ENCODE assay signal across 15 cellular contexts in genomic region chr6:110560239-110561015, GRCh38.
DNase-seq lines count a peak whose midpoint lies in the region; ATAC-seq, FAIRE-seq and TF ChIP-seq lines count a peak whose summit lies in the region.
"Had no signal": no experiment of that assay in that cellular context is flagged by ENCODE, and none has a peak within 500 bp of the region (broad histone marks: within the 10 kb centered on the region; RNA-seq: fewer than 3 reads in every experiment).

No MANE protein-coding gene starts in this region.

- TF ChIP-seq CTCF in HepG2 (CRISPR knock-in tag; IDR thresholded peaks at IDR 0.05) (0 out of 2 replicates have a peak, but pooled peaks have one; percentile 6), right lobe of liver (IDR thresholded peaks at IDR 0.05) (no peak), glutamatergic neuron (IDR thresholded peaks at IDR 0.05; ENCODE audit: partially characterized antibody, unreplicated experiment) (no peak)

- FAIRE-seq in HepG2 (lab: Jason Lieb, UNC), result no peak

- no TSS peak for BruUV-seq in HepG2 (replicated peaks; lab: Mats Ljungman, UMichigan)

- H3K27me3 Mint-ChIP-seq in T-helper 2 cell treated with Interferon-gamma antibody and Interleukin-4, amounts not matched to agents 5 μg/mL and 100 μg/mL, for 36 hours (ENCODE audit: low read depth), result no peaks in the 10 kb centered on the region
- peaks cover 1% of the 10 kb centered on the region for H3K27me3 Mint-ChIP-seq in glutamatergic neuron (ENCODE audit: unreplicated experiment)

- H3K4me3 ChIP-seq in HepG2 (replicated peaks in 1 of 3; ENCODE audit: insufficient read depth in 1 of 3, low read depth in 2 of 3, low read length in 3 of 3), result no peak overlapping the region
- no peak overlapping the region for H3K4me3 ChIP-seq in right lobe of liver
- H3K4me3 ChIP-seq in thymus (ENCODE audit: low read length), result no peak overlapping the region
- H3K4me3 ChIP-seq: SK-N-MC had no signal

- peaks cover 11% of the 10 kb centered on the region for H3K36me3 Mint-ChIP-seq in T-helper 2 cell treated with Interferon-gamma antibody and Interleukin-4, amounts not matched to agents 5 μg/mL and 100 μg/mL, for 36 hours (ENCODE audit: low read depth)
- H3K36me3 Mint-ChIP-seq in glutamatergic neuron (ENCODE audit: unreplicated experiment), result no peaks in the 10 kb centered on the region

- peaks cover 23% of the 10 kb centered on the region for H3K9me3 Mint-ChIP-seq in T-helper 2 cell treated with Interferon-gamma antibody and Interleukin-4, amounts not matched to agents 5 μg/mL and 100 μg/mL, for 36 hours
- H3K9me3 Mint-ChIP-seq in glutamatergic neuron (ENCODE audit: unreplicated experiment), result no peaks in the 10 kb centered on the region

- H3K27me3 ChIP-seq in HepG2 (ENCODE audit: control insufficient read depth in 1 of 2, insufficient read depth in 2 of 2, low read length in 2 of 2) (no peaks in the 10 kb centered on the region), right lobe of liver (no peaks in the 10 kb centered on the region), thymus (ENCODE audit: control insufficient read depth, insufficient read depth) (no peaks in the 10 kb centered on the region)

- H3K27ac ChIP-seq in HepG2 (ENCODE audit: extremely low read length, insufficient read depth, low read length) (peak overlapping the region; percentile 53), right lobe of liver (no peak overlapping the region), thymus (ENCODE audit: low read depth) (peak overlapping the region; percentile 90)
- H3K27ac ChIP-seq: epithelial cell of prostate, KMS-11, SK-N-MC had no signal

- in situ Hi-C loops in HepG2 (cut with HindIII; ENCODE audit: extremely low pct_ligation_motif_present, low pct_unique_long_range_greater_than_20kb), result no loop called here

- H3K27ac Mint-ChIP-seq in T-helper 2 cell treated with Interferon-gamma antibody and Interleukin-4, amounts not matched to agents 5 μg/mL and 100 μg/mL, for 36 hours, result peak overlapping the region; percentile 81
- no peak overlapping the region for H3K27ac Mint-ChIP-seq in glutamatergic neuron (ENCODE audit: unreplicated experiment)

- H3K4me1 Mint-ChIP-seq in T-helper 2 cell treated with Interferon-gamma antibody and Interleukin-4, amounts not matched to agents 5 μg/mL and 100 μg/mL, for 36 hours (ENCODE audit: low read depth), result peaks cover 28% of the 10 kb centered on the region
- H3K4me1 Mint-ChIP-seq in glutamatergic neuron (ENCODE audit: low read depth, unreplicated experiment), result no peaks in the 10 kb centered on the region

- TF ChIP-seq EP300 in HepG2 (IDR thresholded peaks at IDR 0.05; ENCODE audit: low read depth in 2 of 2, low read length in 2 of 2), result no peak
- no peak for TF ChIP-seq EP300 in HepG2 (CRISPR knock-in tag; IDR thresholded peaks at IDR 0.05; ENCODE audit: borderline replicate concordance)

- 80% methylated on average over 6 of the region's 6 CpGs for whole genome bisulfite sequencing in HepG2 (ENCODE audit: low lambda C conversion rate)
- 47% methylated on average over 6 of the region's 6 CpGs for WGBS in right lobe of liver (ENCODE audit: insufficient coverage, low coverage, low lambda C conversion rate, missing lambda C conversion rate)
- 17% methylated on average over 6 of the region's 6 CpGs for WGBS in thymus

- DNase-seq in HepG2 (ENCODE audit: low spot score) (no peak), right lobe of liver (no peak), glutamatergic neuron (no peak), HuH-7.5 (ENCODE audit: low spot score) (no peak)
- DNase-seq in T-helper 2 cell treated with Interferon-gamma antibody and Interleukin-4, amounts not matched to agents 5 μg/mL and 100 μg/mL, for 36 hours (ENCODE audit: low spot score), result no peak
- DNase-seq: activated gamma-delta T cell treated with Interleukin-2 at 50 U/mL for 16 hours; kidney glomerular epithelial cell; stimulated activated CD4-positive, alpha-beta T cell treated with anti-CD3 and anti-CD28 coated beads, Interleukin-4, amount 100 ng/mL, for 1 hour; stimulated activated naive CD4-positive, alpha-beta T cell treated with Interleukin-2 at 50 U/mL for 16 hours had no signal

- ATAC-seq in HepG2 (no peak), right lobe of liver (no peak), HG02981 (IDR thresholded peaks at IDR 0.05; ENCODE audit: unreplicated experiment) (peak; percentile 33), HG02973 (IDR thresholded peaks at IDR 0.05; ENCODE audit: unreplicated experiment) (no peak)

- no peaks in the 10 kb centered on the region for H4K20me1 ChIP-seq in HepG2 (ENCODE audit: insufficient read depth, low read length)

- intact Hi-C loops in HepG2 (cut with micrococcal nuclease; ENCODE audit: unreplicated experiment), result loop anchor here (10.0 kb wide), 1 partner anchor 94 kb away; no protein-coding TSS in a partner anchor
- intact Hi-C loops in right lobe of liver (cut with DNase I), result no loop called here

- TF ChIP-seq POLR2A in HepG2 (IDR thresholded peaks at IDR 0.05; ENCODE audit: insufficient read depth in 1 of 2, low read depth in 2 of 2, low read length in 2 of 2) (no peak), right lobe of liver (IDR thresholded peaks at IDR 0.05) (no peak)

- 0 out of 2 replicates have a peak, but pooled peaks cover 4% of the 10 kb centered on the region for H3K9me3 ChIP-seq in HepG2 (ENCODE audit: low read length)
- H3K9me3 ChIP-seq in right lobe of liver, result no peaks in the 10 kb centered on the region
- no peaks in the 10 kb centered on the region for H3K9me3 ChIP-seq in thymus (ENCODE audit: control insufficient read depth)

- H3K4me2 ChIP-seq in HepG2 (ENCODE audit: low read depth, low read length), result no peak overlapping the region
- H3K4me2 ChIP-seq: KMS-11 had no signal

- POLR2A ChIA-PET in HepG2 (lab: Yijun Ruan, JAX), result no interaction called here

- H3K4me3 Mint-ChIP-seq in T-helper 2 cell treated with Interferon-gamma antibody and Interleukin-4, amounts not matched to agents 5 μg/mL and 100 μg/mL, for 36 hours, result peak overlapping the region; percentile 62
- H3K4me3 Mint-ChIP-seq in glutamatergic neuron (ENCODE audit: unreplicated experiment), result no peak overlapping the region

- no peak overlapping the region for H3K9ac ChIP-seq in HepG2 (ENCODE audit: insufficient read depth, low read depth, low read length)
- H3K9ac ChIP-seq: KMS-11 had no signal

- peaks cover 96% of the 10 kb centered on the region for H3K4me1 ChIP-seq in HepG2 (ENCODE audit: insufficient read depth, low read length)
- peaks cover 0 to 11% (median 3%) of the 10 kb centered on the region in 4 donors for H3K4me1 ChIP-seq in right lobe of liver
- H3K4me1 ChIP-seq in thymus (ENCODE audit: control insufficient read depth, insufficient read depth, low read length), result peaks cover 25% of the 10 kb centered on the region

- H3K79me2 ChIP-seq in HepG2 (ENCODE audit: insufficient read depth, low read length), result no peaks in the 10 kb centered on the region

- no peak overlapping the region for H2AFZ ChIP-seq in HepG2 (ENCODE audit: low read length)

- H3K36me3 ChIP-seq in HepG2 (replicated peaks in 1 of 2; ENCODE audit: control insufficient read depth in 1 of 2, insufficient read depth in 2 of 2, low read length in 2 of 2) (no peaks in the 10 kb centered on the region), right lobe of liver (no peaks in the 10 kb centered on the region), thymus (ENCODE audit: control insufficient read depth, insufficient read depth) (no peaks in the 10 kb centered on the region)

- no peak for TF ChIP-seq RAD21 in HepG2 (CRISPR knock-in tag; IDR thresholded peaks at IDR 0.05)

- CTCF ChIA-PET in HepG2 (lab: Yijun Ruan, JAX; ENCODE audit: low intra/inter-chr PET ratio, low total read pairs), result no interaction called here

TF ChIP-seq in HepG2, 621 proteins besides CTCF, POLR2A, EP300 and RAD21 (continues in another document):
- no peak for TF ChIP-seq HIC2 (CRISPR knock-in tag; IDR thresholded peaks at IDR 0.05; ENCODE audit: low read depth)
- no peak for TF ChIP-seq ZNF503 (CRISPR knock-in tag; IDR thresholded peaks at IDR 0.05)
- TF ChIP-seq ZNF792 (CRISPR knock-in tag; IDR thresholded peaks at IDR 0.05), result no peak
- no peak for TF ChIP-seq YY1 (IDR thresholded peaks at IDR 0.05; ENCODE audit: insufficient read depth, insufficient replicate concordance, low read depth, low read length)
- TF ChIP-seq ZNF839 (CRISPR knock-in tag; IDR thresholded peaks at IDR 0.05; ENCODE audit: borderline replicate concordance), result no peak
- no peak for TF ChIP-seq ZZZ3 (CRISPR knock-in tag; IDR thresholded peaks at IDR 0.05; ENCODE audit: borderline replicate concordance)
- no peak for TF ChIP-seq ZSCAN12 (CRISPR knock-in tag; IDR thresholded peaks at IDR 0.05)
- TF ChIP-seq ZNF749 (CRISPR knock-in tag; IDR thresholded peaks at IDR 0.05; ENCODE audit: borderline replicate concordance), result no peak
- TF ChIP-seq ZNF329 (CRISPR knock-in tag; IDR thresholded peaks at IDR 0.05; ENCODE audit: low read depth), result no peak
- no peak for TF ChIP-seq ZNF672 (CRISPR knock-in tag; IDR thresholded peaks at IDR 0.05)
- TF ChIP-seq MTF1 (CRISPR knock-in tag; IDR thresholded peaks at IDR 0.05), result no peak
- no peak for TF ChIP-seq ZNF563 (CRISPR knock-in tag; IDR thresholded peaks at IDR 0.05)

Comparison
In these comparisons a context has a peak if more than half of its experiments do, and no peak if none do; other contexts are left out.
1. H3K27ac ChIP-seq: peak in HepG2 (single experiment) and thymus (single experiment); none in right lobe of liver (0 of 3).